Comparison of ENCODE assay signal across 12 cellular contexts in the genomic region with DNA sequence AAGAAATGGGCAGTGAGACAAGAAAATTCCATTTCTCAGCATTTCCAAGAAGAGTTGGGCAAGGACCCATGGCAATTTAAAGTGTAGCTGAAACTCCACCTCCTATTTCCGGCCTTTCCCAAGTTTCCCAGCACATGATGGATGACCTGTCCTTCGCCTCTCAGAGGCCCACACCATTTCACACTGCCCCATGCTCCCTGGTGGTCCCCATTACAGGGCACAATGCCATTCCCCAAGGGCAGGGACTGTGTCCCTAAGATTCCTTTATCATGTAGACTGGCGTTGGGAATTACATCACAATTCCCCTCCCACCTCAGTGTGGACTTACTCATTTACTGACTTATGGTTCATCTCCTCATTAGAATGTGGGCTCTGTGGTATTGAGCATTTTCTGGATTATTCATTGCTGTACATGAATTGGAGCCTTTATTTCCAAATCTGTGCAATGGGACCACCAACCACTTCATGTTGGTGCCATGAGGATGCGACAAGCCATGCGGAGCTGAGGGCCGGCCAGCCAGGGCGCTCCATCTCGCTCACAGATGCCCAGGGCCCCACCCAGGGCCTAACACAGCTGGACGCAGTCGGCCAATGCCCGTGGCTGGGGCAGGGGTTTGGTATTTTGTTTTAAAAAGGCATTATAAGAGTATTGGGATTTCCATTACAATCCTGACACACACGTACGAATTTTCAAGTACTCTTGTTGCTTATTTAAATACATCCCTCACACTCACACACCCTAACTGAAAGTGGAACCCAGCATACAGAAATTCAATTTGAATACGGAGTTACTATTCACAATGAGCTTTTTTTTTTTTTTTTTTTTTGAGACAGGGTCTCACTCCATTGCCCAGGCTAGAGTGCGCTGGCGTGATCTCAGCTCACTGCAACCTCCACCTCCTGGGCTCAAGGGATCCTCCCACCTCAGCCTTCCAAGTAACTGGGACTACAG. TPM values are rescaled to one million over a fixed set of nuclear protein-coding genes. Genes with fewer than 3 reads are reported as not detected.
DNase-seq lines count a peak whose midpoint lies in the region; ATAC-seq and TF ChIP-seq lines count a peak whose summit lies in the region.
"Had no signal": no experiment of that assay in that cellular context is flagged by ENCODE, and none has a peak within 500 bp of the region (broad histone marks: within the 10 kb centered on the region; RNA-seq: fewer than 3 reads in every experiment).

No MANE protein-coding gene starts in this region.

- no peaks in the 10 kb centered on the region for H3K9me3 ChIP-seq in right lobe of liver
- no peaks in the 10 kb centered on the region for H3K9me3 ChIP-seq in tibial artery
- H3K9me3 ChIP-seq: A549 had no signal

- intact Hi-C loops in right lobe of liver (cut with DNase I) (no loop called here), tibial artery (cut with DNase I; ENCODE audit: low total_unique reads) (loop anchor here (10.0 kb wide), 1 partner anchor 182 kb away; no protein-coding TSS in a partner anchor)

- H3K9me3 Mint-ChIP-seq in brain: no peaks in the 10 kb centered on the region

- 76% methylated on average over 9 of the region's 16 CpGs for WGBS in right lobe of liver (ENCODE audit: insufficient coverage, low coverage, low lambda C conversion rate, missing lambda C conversion rate)

- TF ChIP-seq POLR2A in right lobe of liver (IDR thresholded peaks at IDR 0.05): no peak

- H3K4me3 Mint-ChIP-seq in brain: peak overlapping the region in 1 of 5 experiments; percentile 39

- no peaks in the 10 kb centered on the region for H3K36me3 Mint-ChIP-seq in brain

- H3K36me3 ChIP-seq in right lobe of liver (no peaks in the 10 kb centered on the region), tibial artery (peaks cover under 1 to 5% (median 4%) of the 10 kb centered on the region in 3 donors)

- ATAC-seq in right lobe of liver: peak in 1 of 4 donors; percentile 8
- ATAC-seq in GM21423 (IDR thresholded peaks at IDR 0.05; ENCODE audit: unreplicated experiment): no peak
- ATAC-seq in GM18873 (IDR thresholded peaks at IDR 0.05; ENCODE audit: low FRiP score, unreplicated experiment): no peak
- ATAC-seq: A549 had no signal

- DNase-seq in activated CD8-positive, alpha-beta memory T cell treated with anti-CD3 and anti-CD28 coated beads for 24 hours: peak; percentile 35
- DNase-seq in activated CD8-positive, alpha-beta memory T cell treated with anti-CD3 and anti-CD28 coated beads, Interleukin-2, amount 50 U/mL, for 4 hours: no peak
- DNase-seq in right lobe of liver (peak in 1 of 3 donors; percentile 42), tibial artery (peak; percentile 67 to 83), NCI-H1930 (lab: John Stamatoyannopoulos, UW) (no peak)
- DNase-seq: NCI-H2081 treated with DMSO at 0.1 percent for 48 hours had no signal

- H3K27me3 Mint-ChIP-seq in brain: peaks cover 19% of the 10 kb centered on the region

- no peak for TF ChIP-seq CTCF in brain (conservative IDR thresholded peaks at IDR 0.05)
- no peak for TF ChIP-seq CTCF in right lobe of liver (IDR thresholded peaks at IDR 0.05)
- no peak for TF ChIP-seq CTCF in tibial artery (IDR thresholded peaks at IDR 0.05)

- H3K4me1 ChIP-seq in right lobe of liver (peaks cover 3 to 82% (median 13%) of the 10 kb centered on the region in 4 donors), tibial artery (peaks cover 10 to 94% (median 86%) of the 10 kb centered on the region in 4 donors)

- peak overlapping the region in 3 of 5 experiments; percentile 21 to 90 (median 79) for H3K27ac Mint-ChIP-seq in brain

- no peaks in the 10 kb centered on the region for H3K27me3 ChIP-seq in right lobe of liver
- no peaks in the 10 kb centered on the region for H3K27me3 ChIP-seq in tibial artery

- H3K27ac ChIP-seq in right lobe of liver (peak overlapping the region; percentile 24 to 80 (median 45)), tibial artery (peak overlapping the region; percentile 93 to 96)
- H3K27ac ChIP-seq: A549 had no signal

- H3K4me3 ChIP-seq in right lobe of liver (no peak overlapping the region), tibial artery (peak overlapping the region in 1 of 2 donors; percentile 2)
- H3K4me3 ChIP-seq: A549 had no signal

- peaks cover 67% of the 10 kb centered on the region for H3K4me1 Mint-ChIP-seq in brain

RNA-seq across cellular contexts. Expression of gene ACSS1, which starts 5.4 kb away (rescaled TPM):
- polyA plus RNA-seq in brain (ENCODE audit: insufficient read depth, low read depth, low replicate concordance): 12.2 TPM
- total RNA-seq in right lobe of liver: 1 to 10 TPM; 3.5 to 9.1 (median 6.3) TPM

RNA-seq across cellular contexts. Expression of gene VSX1, which starts 29.4 kb away (rescaled TPM):
- polyA plus RNA-seq in brain (ENCODE audit: insufficient read depth, low read depth, low replicate concordance): 0.56 TPM
- under 1 TPM in 2 of 6 experiments, not detected in 4; 0.25 to 0.73 TPM for total RNA-seq in right lobe of liver
- total RNA-seq: bronchial epithelial cell had no signal
- polyA plus RNA-seq: keratinocyte had no signal

RNA-seq across cellular contexts. Expression of gene APMAP, which starts 60.0 kb away (rescaled TPM):
- polyA plus RNA-seq in brain (ENCODE audit: insufficient read depth, low read depth, low replicate concordance): 88.7 TPM
- 100 to 1,000 TPM; 130 to 210 (median 140) TPM for total RNA-seq in right lobe of liver

Comparison
In these comparisons a context has a peak if more than half of its experiments do, and no peak if none do; other contexts are left out.
1. DNase-seq: peak in activated CD8-positive, alpha-beta memory T cell treated with anti-CD3 and anti-CD28 coated beads for 24 hours (single experiment) and tibial artery (2 of 2); none in activated CD8-positive, alpha-beta memory T cell treated with anti-CD3 and anti-CD28 coated beads, Interleukin-2, amount 50 U/mL, for 4 hours (single experiment) and NCI-H1930 (0 of 2).